17 cellular contexts compared by ENCODE assay signal in genomic region chr10:60394444-60394843, GRCh38.
DNase-seq lines count a peak whose midpoint lies in the region; ATAC-seq and TF ChIP-seq lines count a peak whose summit lies in the region.
"Had no signal": no experiment of that assay in that cellular context is flagged by ENCODE, and none has a peak within 500 bp of the region (broad histone marks: within the 10 kb centered on the region; RNA-seq: fewer than 3 reads in every experiment).

No MANE protein-coding gene starts in this region.

- H3K9me3 Mint-ChIP-seq in effector memory CD8-positive, alpha-beta T cell: no peaks in the 10 kb centered on the region
- H3K9me3 Mint-ChIP-seq in stimulated activated naive CD8-positive, alpha-beta T cell treated with anti-CD3 and anti-CD28 coated beads, Interleukin-15, amount 100 ng/mL, for 72 hours: no peaks in the 10 kb centered on the region

- no peaks in the 10 kb centered on the region for H3F3A ChIP-seq in SU-DHL-6 (ENCODE audit: insufficient read depth)

- H3K9ac ChIP-seq in SU-DHL-6 (ENCODE audit: low read length): no peak overlapping the region
- H3K9ac ChIP-seq: SK-N-SH had no signal

- H3K27me3 Mint-ChIP-seq in effector memory CD8-positive, alpha-beta T cell: no peaks in the 10 kb centered on the region
- no peaks in the 10 kb centered on the region for H3K27me3 Mint-ChIP-seq in stimulated activated naive CD8-positive, alpha-beta T cell treated with anti-CD3 and anti-CD28 coated beads, Interleukin-15, amount 100 ng/mL, for 72 hours

- H3K27ac Mint-ChIP-seq in effector memory CD8-positive, alpha-beta T cell: peak overlapping the region in 1 of 2 donors; percentile 80
- H3K27ac Mint-ChIP-seq in stimulated activated naive CD8-positive, alpha-beta T cell treated with anti-CD3 and anti-CD28 coated beads, Interleukin-15, amount 100 ng/mL, for 72 hours: no peak overlapping the region

- no peaks in the 10 kb centered on the region for H3K79me2 ChIP-seq in SU-DHL-6 (ENCODE audit: insufficient read depth, low read length)

- H3K9me3 ChIP-seq in SU-DHL-6 (ENCODE audit: insufficient read depth, low read length): no peaks in the 10 kb centered on the region
- H3K9me3 ChIP-seq: MG63, SK-N-SH, thyroid gland had no signal

- DNase-seq in activated T-cell treated with anti-CD3 and anti-CD28 coated beads, Interleukin-2, amount 50 U/mL, for 48 hours: peak; percentile 32
- DNase-seq in activated T-cell treated with anti-CD3 and anti-CD28 coated beads for 4 hours (no peak), HUDEP-2 (lab: John Stamatoyannopoulos, UW; ENCODE audit: unreplicated experiment in 76 of 76) (no peak)
- DNase-seq in effector memory CD8-positive, alpha-beta T cell: peak in 1 of 3 experiments; percentile 3
- DNase-seq in stimulated activated naive CD8-positive, alpha-beta T cell treated with anti-CD3 and anti-CD28 coated beads, Interleukin-15, amount 100 ng/mL, for 72 hours: peak; percentile 3 to 36
- no peak for DNase-seq in stimulated activated CD8-positive, alpha-beta memory T cell treated with anti-CD3 and anti-CD28 coated beads, Interleukin-4, amount 100 ng/mL, for 48 hours
- DNase-seq: brain microvascular endothelial cell; effector CD4-positive, alpha-beta T cell; foreskin fibroblast; MG63; occipital lobe; SK-N-SH; thyroid gland; WERI-Rb-1 had no signal

- no peaks in the 10 kb centered on the region for H3K9me2 ChIP-seq in SU-DHL-6 (replicated peaks; ENCODE audit: insufficient read depth, low read length)
- H3K9me2 ChIP-seq: SK-N-SH had no signal

- no peak overlapping the region for H3K4me3 Mint-ChIP-seq in effector memory CD8-positive, alpha-beta T cell
- no peak overlapping the region for H3K4me3 Mint-ChIP-seq in stimulated activated naive CD8-positive, alpha-beta T cell treated with anti-CD3 and anti-CD28 coated beads, Interleukin-15, amount 100 ng/mL, for 72 hours

- H3K27me3 ChIP-seq in SU-DHL-6 (ENCODE audit: low read length): no peaks in the 10 kb centered on the region
- H3K27me3 ChIP-seq: brain microvascular endothelial cell, MG63, thyroid gland had no signal

- no peaks in the 10 kb centered on the region for H3K36me3 ChIP-seq in SU-DHL-6 (ENCODE audit: low read length)
- H3K36me3 ChIP-seq: brain microvascular endothelial cell, MG63, thyroid gland, WERI-Rb-1 had no signal

- peaks cover 7 to 29% of the 10 kb centered on the region in 2 donors for H3K4me1 Mint-ChIP-seq in effector memory CD8-positive, alpha-beta T cell (ENCODE audit: low read depth in 2 of 2)
- H3K4me1 Mint-ChIP-seq in stimulated activated naive CD8-positive, alpha-beta T cell treated with anti-CD3 and anti-CD28 coated beads, Interleukin-15, amount 100 ng/mL, for 72 hours: peaks cover 15% of the 10 kb centered on the region

- no peak for TF ChIP-seq CTCF in SU-DHL-6 (IDR thresholded peaks at IDR 0.05; ENCODE audit: insufficient read depth, low read length, poor library complexity, severe bottlenecking)

- H3K4me3 ChIP-seq in SU-DHL-6 (ENCODE audit: insufficient read depth, low read length, poor library complexity, severe bottlenecking): no peak overlapping the region
- H3K4me3 ChIP-seq: MG63, skin epidermis, thyroid gland had no signal

- H2AFZ ChIP-seq in SU-DHL-6 (ENCODE audit: low read depth, low read length, severe bottlenecking): peak overlapping the region; percentile 16

- ATAC-seq in effector memory CD8-positive, alpha-beta T cell (replicated peaks): peak; percentile 67
- peak; percentile 97 for ATAC-seq in stimulated activated naive CD8-positive, alpha-beta T cell treated with anti-CD3 and anti-CD28 coated beads, Interleukin-15, amount 100 ng/mL, for 72 hours
- no peak for ATAC-seq in GM18511 (IDR thresholded peaks at IDR 0.05; ENCODE audit: unreplicated experiment)

- no peak overlapping the region for H3K4me2 ChIP-seq in SU-DHL-6 (ENCODE audit: low read depth, low read length, poor library complexity, severe bottlenecking)
- H3K4me2 ChIP-seq: SK-N-SH had no signal

- no peaks in the 10 kb centered on the region for H3K36me3 Mint-ChIP-seq in effector memory CD8-positive, alpha-beta T cell (ENCODE audit: insufficient read depth)

- H4K20me1 ChIP-seq in SU-DHL-6 (ENCODE audit: low read depth, low read length): no peaks in the 10 kb centered on the region

- no peak overlapping the region for H3K27ac ChIP-seq in SU-DHL-6 (ENCODE audit: low read depth, low read length)
- H3K27ac ChIP-seq: brain microvascular endothelial cell, skin epidermis, thyroid gland, WERI-Rb-1 had no signal

Comparison
In these comparisons a context has a peak if more than half of its experiments do, and no peak if none do; other contexts are left out.
1. DNase-seq: peak in activated T-cell treated with anti-CD3 and anti-CD28 coated beads, Interleukin-2, amount 50 U/mL, for 48 hours (2 of 2) and stimulated activated naive CD8-positive, alpha-beta T cell treated with anti-CD3 and anti-CD28 coated beads, Interleukin-15, amount 100 ng/mL, for 72 hours (2 of 2); none in activated T-cell treated with anti-CD3 and anti-CD28 coated beads for 4 hours (single experiment), stimulated activated CD8-positive, alpha-beta memory T cell treated with anti-CD3 and anti-CD28 coated beads, Interleukin-4, amount 100 ng/mL, for 48 hours (single experiment) and HUDEP-2 (0 of 76).